9 cellular contexts compared by ENCODE assay signal in genomic region chr19:50500060-50500752, GRCh38. TPM values are rescaled to one million over a fixed set of nuclear protein-coding genes. Genes with fewer than 3 reads are reported as not detected.
A peak's percentile ranks its signal among the peaks of the same experiment; 100 is the strongest.
DNase-seq lines count a peak whose midpoint lies in the region; ATAC-seq, FAIRE-seq and TF ChIP-seq lines count a peak whose summit lies in the region.
"Had no signal": no experiment of that assay in that cellular context is flagged by ENCODE, and none has a peak within 500 bp of the region (broad histone marks: within the 10 kb centered on the region; RNA-seq: fewer than 3 reads in every experiment).

No MANE protein-coding gene starts in this region.

- DNase-seq in A549 (ENCODE audit: low read depth in 1 of 2, low spot score in 1 of 2), result peak in 1 of 2 experiments; percentile 50
- peak in 1 of 2 donors; percentile 62 for DNase-seq in left lung
- DNase-seq in HTR-8/SVneo (ENCODE audit: insufficient read length, low spot score), result no peak
- DNase-seq in frontal cortex (ENCODE audit: low spot score in 2 of 2), result no peak

- no peaks in the 10 kb centered on the region for H3K9me3 ChIP-seq in A549
- no peaks in the 10 kb centered on the region for H3K9me3 ChIP-seq in left lung

- H3K4me1 ChIP-seq in A549, result peaks cover 19% of the 10 kb centered on the region
- H3K4me1 ChIP-seq in left lung, result no peaks in the 10 kb centered on the region

- H3K27ac ChIP-seq in A549, result peak overlapping the region in 1 of 2 experiments; percentile 34; a peak in 2 of 6 replicates
- H3K27ac ChIP-seq in angular gyrus (ENCODE audit: low read depth, low read length), result peak overlapping the region; percentile 55
- no peak overlapping the region for H3K27ac ChIP-seq in left lung

- TF ChIP-seq EP300 in A549 (IDR thresholded peaks at IDR 0.05), result no peak

- FAIRE-seq in A549 (lab: Jason Lieb, UNC) (no peak), HTR-8/SVneo (lab: Jason Lieb, UNC) (no peak), frontal cortex (lab: Jason Lieb, UNC) (no peak)

- CTCF ChIA-PET in A549 (lab: Yijun Ruan, JAX), result interaction anchor here (0.9 to 2.5 kb wide), 5 partner anchors 9 to 93 kb away, joined by 3 to 9 read pairs (median 5); no protein-coding TSS in a partner anchor

- TF ChIP-seq RAD21 in A549 (conservative IDR thresholded peaks at IDR 0.05 in 1 of 2, IDR thresholded peaks at IDR 0.05 in 1 of 2), result no peak

- H3K4me3 ChIP-seq in A549, result no peak overlapping the region
- no peak overlapping the region for H3K4me3 ChIP-seq in GM12875 (ENCODE audit: low read depth, low read length)
- no peak overlapping the region for H3K4me3 ChIP-seq in left lung

- no peaks in the 10 kb centered on the region for H3K27me3 ChIP-seq in left lung

- POLR2A ChIA-PET in A549 (lab: Yijun Ruan, JAX), result no interaction called here

- WGBS in A549 (ENCODE audit: missing lambda C conversion rate), result 81% methylated on average over 18 of the region's 27 CpGs

- H3K4me2 ChIP-seq in A549, result peak overlapping the region; percentile 60

- intact Hi-C loops in left lung (cut with DNase I), result no loop called here

- no peak for TF ChIP-seq POLR2A in A549 (IDR thresholded peaks at IDR 0.05; ENCODE audit: low read length)

- no peaks in the 10 kb centered on the region for H3K36me3 ChIP-seq in left lung

- ATAC-seq in A549 (peak; percentile 53 to 67), left lung (peak; percentile 56), HG02623 (IDR thresholded peaks at IDR 0.05; ENCODE audit: unreplicated experiment) (no peak), HG03175 (IDR thresholded peaks at IDR 0.05; ENCODE audit: unreplicated experiment) (no peak)

- peak; percentile 19; the same call in 2 of the 3 replicates for TF ChIP-seq CTCF in A549 (IDR thresholded peaks at IDR 0.05)
- TF ChIP-seq CTCF in GM12875 (IDR thresholded peaks at IDR 0.05; ENCODE audit: borderline replicate concordance, insufficient read depth, low read depth, low read length), result peak; percentile 38; the same call in 1 of the 2 replicates
- no peak for TF ChIP-seq CTCF in left lung (IDR thresholded peaks at IDR 0.05)

TF ChIP-seq in A549, 52 proteins besides CTCF, POLR2A, EP300 and RAD21:
- no peak for TF ChIP-seq JUNB (IDR thresholded peaks at IDR 0.05)
- TF ChIP-seq HOXA7 (CRISPR knock-in tag; IDR thresholded peaks at IDR 0.05), result no peak
- TF ChIP-seq CHD2 (IDR thresholded peaks at IDR 0.05; ENCODE audit: low read length, partially characterized antibody), result no peak
- TF ChIP-seq, protein P1, sequence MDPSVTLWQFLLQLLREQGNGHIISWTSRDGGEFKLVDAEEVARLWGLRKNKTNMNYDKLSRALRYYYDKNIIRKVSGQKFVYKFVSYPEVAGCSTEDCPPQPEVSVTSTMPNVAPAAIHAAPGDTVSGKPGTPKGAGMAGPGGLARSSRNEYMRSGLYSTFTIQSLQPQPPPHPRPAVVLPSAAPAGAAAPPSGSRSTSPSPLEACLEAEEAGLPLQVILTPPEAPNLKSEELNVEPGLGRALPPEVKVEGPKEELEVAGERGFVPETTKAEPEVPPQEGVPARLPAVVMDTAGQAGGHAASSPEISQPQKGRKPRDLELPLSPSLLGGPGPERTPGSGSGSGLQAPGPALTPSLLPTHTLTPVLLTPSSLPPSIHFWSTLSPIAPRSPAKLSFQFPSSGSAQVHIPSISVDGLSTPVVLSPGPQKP (IDR thresholded peaks at IDR 0.05; ENCODE audit: low read depth, low read length), result no peak
- no peak for TF ChIP-seq PHF8 (IDR thresholded peaks at IDR 0.05; ENCODE audit: borderline replicate concordance, low read depth)
- TF ChIP-seq CEBPB (IDR thresholded peaks at IDR 0.05), result no peak
- TF ChIP-seq EHF (CRISPR knock-in tag; IDR thresholded peaks at IDR 0.05), result no peak
- no peak for TF ChIP-seq TP53 (CRISPR knock-in tag; IDR thresholded peaks at IDR 0.05)
- TF ChIP-seq NFE2L2 (conservative IDR thresholded peaks at IDR 0.05; ENCODE audit: low read length), result no peak
- no peak for TF ChIP-seq NPAS2 (CRISPR knock-in tag; IDR thresholded peaks at IDR 0.05; ENCODE audit: borderline replicate concordance)
- TF ChIP-seq MAZ (IDR thresholded peaks at IDR 0.05; ENCODE audit: borderline replicate concordance, low read depth, low read length), result no peak
- TF ChIP-seq JUN (IDR thresholded peaks at IDR 0.05), result no peak
- no peak for TF ChIP-seq BCL3 (IDR thresholded peaks at IDR 0.05)
- TF ChIP-seq FOSL2 (IDR thresholded peaks at IDR 0.05), result no peak
- no peak for TF ChIP-seq FOSL2 (CRISPR knock-in tag; IDR thresholded peaks at IDR 0.05)
- TF ChIP-seq CBX8 (IDR thresholded peaks at IDR 0.05), result no peak
- no peak for TF ChIP-seq NR3C1 (IDR thresholded peaks at IDR 0.05)
- no peak for TF ChIP-seq POLR2AphosphoS2 (conservative IDR thresholded peaks at IDR 0.05; ENCODE audit: low read length)
TF ChIP-seq in A549: peak in this region for 0.

RNA-seq across cellular contexts. Expression of gene JOSD2, which starts 10.8 kb away (rescaled TPM):
- 19.3 and 24.2 TPM in 2 replicates for polyA plus RNA-seq in A549 (2011; rRNA removed)
- polyA plus RNA-seq in A549 (2012; cell fraction: cytosol; rRNA removed), result 113 and 164 TPM in 2 replicates
- polyA plus RNA-seq in A549 (2012; cell fraction: nucleus; rRNA removed), result 81.5 and 129 TPM in 2 replicates
- polyA plus RNA-seq in A549 (2017; fragmentation: RNase III; extraction: RNeasy Plus Mini Kit Qiagen cat#74134 plus additional on column Dnase treatment), result 55.5 to 62.4 TPM (median 61.7 TPM) in 3 replicates
- 4.8 and 5.6 TPM in 2 replicates for polyA minus RNA-seq in A549 (2011; rRNA and poly(A)+ RNA removed)
- total RNA-seq in left lung, result 10 to 100 TPM; 44.1 to 52.0 TPM
- 6.9 TPM for total RNA-seq in frontal cortex

RNA-seq across cellular contexts. Expression of gene ASPDH, which starts 13.5 kb away (rescaled TPM):
- polyA plus RNA-seq in A549 (2011; rRNA removed) (not detected in 2 replicates), A549 (2017; fragmentation: RNase III; extraction: RNeasy Plus Mini Kit Qiagen cat#74134 plus additional on column Dnase treatment) (not detected in 3 replicates)
- polyA plus RNA-seq in A549 (2012; cell fraction: cytosol; rRNA removed), result not detected in 2 replicates
- not detected in 2 replicates for polyA plus RNA-seq in A549 (2012; cell fraction: nucleus; rRNA removed)
- polyA minus RNA-seq in A549 (2011; rRNA and poly(A)+ RNA removed), result not detected in 2 replicates
- total RNA-seq in left lung (not detected), frontal cortex (0.82 TPM)
- total RNA-seq: T-helper 1 cell treated with Interleukin-12 subunit alpha and Interleukin-12 subunit beta and Interleukin-4 antibody, amounts not matched to agents 30 ng/mL and 1 ng/mL, for 36 hours had no signal

RNA-seq across cellular contexts. Expression of gene GARIN5A, which starts 23.6 kb away (rescaled TPM):
- polyA plus RNA-seq in A549 (2011; rRNA removed) (0.57 and 1.1 TPM in 2 replicates), A549 (2017; fragmentation: RNase III; extraction: RNeasy Plus Mini Kit Qiagen cat#74134 plus additional on column Dnase treatment) (1.5 to 2.5 TPM (median 1.7 TPM) in 3 replicates)
- polyA plus RNA-seq in A549 (2012; cell fraction: cytosol; rRNA removed), result 1.2 and 1.5 TPM in 2 replicates
- polyA plus RNA-seq in A549 (2012; cell fraction: nucleus; rRNA removed), result 1.7 and 2.0 TPM in 2 replicates
- 0.91 and 1.4 TPM in 2 replicates for polyA minus RNA-seq in A549 (2011; rRNA and poly(A)+ RNA removed)
- total RNA-seq in left lung (1 to 10 TPM; 2.6 to 4.3 TPM), frontal cortex (2.0 TPM)

RNA-seq across cellular contexts. Expression of gene EMC10, which starts 23.9 kb away (rescaled TPM):
- polyA plus RNA-seq in A549 (2011; rRNA removed) (52.8 and 54.0 TPM in 2 replicates), A549 (2017; fragmentation: RNase III; extraction: RNeasy Plus Mini Kit Qiagen cat#74134 plus additional on column Dnase treatment) (140 to 147 TPM (median 147 TPM) in 3 replicates)
- polyA plus RNA-seq in A549 (2012; cell fraction: cytosol; rRNA removed), result 105 and 143 TPM in 2 replicates
- polyA plus RNA-seq in A549 (2012; cell fraction: nucleus; rRNA removed), result 127 and 152 TPM in 2 replicates
- polyA minus RNA-seq in A549 (2011; rRNA and poly(A)+ RNA removed), result 13.3 and 17.9 TPM in 2 replicates
- total RNA-seq in left lung (100 to 1,000 TPM; 126 to 157 TPM), frontal cortex (53.4 TPM)

Comparison
In these comparisons a context has a peak if more than half of its experiments do, and no peak if none do; other contexts are left out.
1. ATAC-seq: peak in A549 (2 of 2) and left lung (single experiment); none in HG02623 (single experiment) and HG03175 (single experiment).
2. CTCF ChIP-seq: peak in A549 (single experiment) and GM12875 (single experiment); none in left lung (0 of 2).